ENCODE assay signal across 1 cellular context in genomic region chr1:207034998-207035397, GRCh38.
TF ChIP-seq lines count a peak whose summit lies in the region.

No MANE protein-coding gene starts in this region.

TF ChIP-seq in GM12878, 131 proteins besides CTCF, POLR2A, EP300 and RAD21:
- no peak for TF ChIP-seq ZBED1 (IDR thresholded peaks at IDR 0.05; ENCODE audit: borderline replicate concordance)
- TF ChIP-seq RELA (IDR thresholded peaks at IDR 0.05; ENCODE audit: borderline replicate concordance, partially characterized antibody) = no peak
- TF ChIP-seq, protein P1, sequence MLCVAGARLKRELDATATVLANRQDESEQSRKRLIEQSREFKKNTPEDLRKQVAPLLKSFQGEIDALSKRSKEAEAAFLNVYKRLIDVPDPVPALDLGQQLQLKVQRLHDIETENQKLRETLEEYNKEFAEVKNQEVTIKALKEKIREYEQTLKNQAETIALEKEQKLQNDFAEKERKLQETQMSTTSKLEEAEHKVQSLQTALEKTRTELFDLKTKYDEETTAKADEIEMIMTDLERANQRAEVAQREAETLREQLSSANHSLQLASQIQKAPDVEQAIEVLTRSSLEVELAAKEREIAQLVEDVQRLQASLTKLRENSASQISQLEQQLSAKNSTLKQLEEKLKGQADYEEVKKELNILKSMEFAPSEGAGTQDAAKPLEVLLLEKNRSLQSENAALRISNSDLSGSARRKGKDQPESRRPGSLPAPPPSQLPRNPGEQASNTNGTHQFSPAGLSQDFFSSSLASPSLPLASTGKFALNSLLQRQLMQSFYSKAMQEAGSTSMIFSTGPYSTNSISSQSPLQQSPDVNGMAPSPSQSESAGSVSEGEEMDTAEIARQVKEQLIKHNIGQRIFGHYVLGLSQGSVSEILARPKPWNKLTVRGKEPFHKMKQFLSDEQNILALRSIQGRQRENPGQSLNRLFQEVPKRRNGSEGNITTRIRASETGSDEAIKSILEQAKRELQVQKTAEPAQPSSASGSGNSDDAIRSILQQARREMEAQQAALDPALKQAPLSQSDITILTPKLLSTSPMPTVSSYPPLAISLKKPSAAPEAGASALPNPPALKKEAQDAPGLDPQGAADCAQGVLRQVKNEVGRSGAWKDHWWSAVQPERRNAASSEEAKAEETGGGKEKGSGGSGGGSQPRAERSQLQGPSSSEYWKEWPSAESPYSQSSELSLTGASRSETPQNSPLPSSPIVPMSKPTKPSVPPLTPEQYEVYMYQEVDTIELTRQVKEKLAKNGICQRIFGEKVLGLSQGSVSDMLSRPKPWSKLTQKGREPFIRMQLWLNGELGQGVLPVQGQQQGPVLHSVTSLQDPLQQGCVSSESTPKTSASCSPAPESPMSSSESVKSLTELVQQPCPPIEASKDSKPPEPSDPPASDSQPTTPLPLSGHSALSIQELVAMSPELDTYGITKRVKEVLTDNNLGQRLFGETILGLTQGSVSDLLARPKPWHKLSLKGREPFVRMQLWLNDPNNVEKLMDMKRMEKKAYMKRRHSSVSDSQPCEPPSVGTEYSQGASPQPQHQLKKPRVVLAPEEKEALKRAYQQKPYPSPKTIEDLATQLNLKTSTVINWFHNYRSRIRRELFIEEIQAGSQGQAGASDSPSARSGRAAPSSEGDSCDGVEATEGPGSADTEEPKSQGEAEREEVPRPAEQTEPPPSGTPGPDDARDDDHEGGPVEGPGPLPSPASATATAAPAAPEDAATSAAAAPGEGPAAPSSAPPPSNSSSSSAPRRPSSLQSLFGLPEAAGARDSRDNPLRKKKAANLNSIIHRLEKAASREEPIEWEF (IDR thresholded peaks at IDR 0.05; ENCODE audit: insufficient replicate concordance, low read depth, low read length) = no peak
- no peak for TF ChIP-seq NKRF (conservative IDR thresholded peaks at IDR 0.05)
- TF ChIP-seq TBL1XR1 (IDR thresholded peaks at IDR 0.05; ENCODE audit: low read depth, low read length) = no peak
- TF ChIP-seq PAX8 (IDR thresholded peaks at IDR 0.05) = no peak
- TF ChIP-seq ZNF274 (IDR thresholded peaks at IDR 0.05; ENCODE audit: insufficient read depth, insufficient read length) = no peak
- no peak for TF ChIP-seq NR2C2 (IDR thresholded peaks at IDR 0.05; ENCODE audit: borderline replicate concordance, control insufficient read depth, insufficient read length, low read depth)
- no peak for TF ChIP-seq SMAD1 (IDR thresholded peaks at IDR 0.05; ENCODE audit: low read depth, partially characterized antibody)
- no peak for TF ChIP-seq TARDBP (IDR thresholded peaks at IDR 0.05; ENCODE audit: borderline replicate concordance)
- no peak for TF ChIP-seq SMARCA5 (IDR thresholded peaks at IDR 0.05)
- TF ChIP-seq RBBP5 (conservative IDR thresholded peaks at IDR 0.05) = no peak
- no peak for TF ChIP-seq SIX5 (IDR thresholded peaks at IDR 0.05; ENCODE audit: low read depth, low read length, severe bottlenecking)
- no peak for TF ChIP-seq MEF2A (IDR thresholded peaks at IDR 0.05; ENCODE audit: insufficient read depth, low read depth, low read length)
- no peak for TF ChIP-seq TCF7 (IDR thresholded peaks at IDR 0.05; ENCODE audit: borderline replicate concordance)
- no peak for TF ChIP-seq MTA2 (IDR thresholded peaks at IDR 0.05; ENCODE audit: low read depth)
- no peak for TF ChIP-seq RB1 (IDR thresholded peaks at IDR 0.05; ENCODE audit: borderline replicate concordance)
- TF ChIP-seq ZBTB33 (IDR thresholded peaks at IDR 0.05) = no peak
TF ChIP-seq in GM12878: peak in this region for 0.
